ENCODE assay signal across 8 cellular contexts in the genomic region with DNA sequence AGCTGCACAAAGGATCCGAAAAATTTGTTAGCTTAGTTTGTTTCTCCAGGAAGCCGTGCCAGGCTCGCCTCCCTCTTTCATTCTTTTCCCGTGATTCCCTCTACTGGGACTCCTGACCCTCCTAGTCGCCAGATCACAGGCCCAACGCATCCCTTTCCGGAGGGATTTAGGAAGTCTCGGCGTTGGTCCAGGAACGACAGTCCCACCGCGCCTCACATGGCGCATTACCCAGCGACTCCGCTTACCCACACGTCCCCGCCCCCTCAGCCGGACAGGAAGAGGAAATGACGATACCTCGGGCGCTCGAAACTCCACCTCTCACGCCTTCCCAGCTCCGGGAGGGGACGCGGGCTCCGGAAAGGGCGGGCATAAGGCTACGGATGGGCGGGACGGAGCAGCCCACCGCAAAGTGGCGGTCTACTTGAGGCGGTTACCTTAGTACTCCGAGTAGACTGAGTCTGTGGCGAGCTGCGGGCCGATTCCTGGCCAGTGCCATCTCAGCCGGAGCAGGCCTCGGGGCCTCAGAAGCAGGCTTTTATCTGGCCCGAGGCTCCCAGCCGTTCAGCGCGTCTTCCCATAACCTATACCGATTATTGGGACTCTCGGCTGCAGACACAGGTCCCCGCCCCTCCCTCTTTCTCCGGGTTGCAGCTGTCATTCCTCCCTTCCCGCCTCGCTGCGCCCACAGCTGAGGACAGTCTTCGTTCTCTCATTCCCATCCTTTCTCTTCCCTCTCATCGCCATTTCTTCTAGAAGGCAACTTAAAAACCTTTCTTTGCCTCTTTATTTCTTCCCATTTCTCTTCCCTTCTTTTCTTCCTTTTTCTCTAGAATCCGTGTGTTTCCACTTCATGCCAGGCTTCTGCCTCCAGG. TPM values are rescaled to one million over a fixed set of nuclear protein-coding genes. Genes with fewer than 3 reads are reported as not detected.
DNase-seq lines count a peak whose midpoint lies in the region; ATAC-seq and TF ChIP-seq lines count a peak whose summit lies in the region.

TSS of gene CCDC15 (plus strand) at position 450 of the 872 bp plus-strand sequence. CDS start 531 bp downstream, outside the sequence.

- H3K4me1 ChIP-seq in endodermal cell (ENCODE audit: control insufficient read depth, insufficient read depth, low read length) (no peaks in the 10 kb centered on the region), mesenchymal stem cell (ENCODE audit: control insufficient read depth, insufficient read depth, low read depth, low read length) (peaks cover 2% of the 10 kb centered on the region)

- H3K9ac ChIP-seq in endodermal cell (ENCODE audit: extremely low read depth, low read length, poor library complexity, severe bottlenecking): peak within 1 kb of the TSS; percentile 11
- peak within 1 kb of the TSS; percentile 97 for H3K9ac ChIP-seq in mesenchymal stem cell (ENCODE audit: low read length)

- DNase-seq in CMK (ENCODE audit: low read depth) (peak; percentile 95), HS-27A (ENCODE audit: low read depth) (peak; percentile 70), NK-92 (lab: John Stamatoyannopoulos, UW; ENCODE audit: unreplicated experiment) (peak; percentile 57), endodermal cell (peak; percentile 99), mesenchymal stem cell (peak; percentile 97)
- peak; percentile 92 to 95 for DNase-seq in activated CD8-positive, alpha-beta memory T cell treated with anti-CD3 and anti-CD28 coated beads for 4 hours (ENCODE audit: low read depth in 2 of 2)
- DNase-seq in stimulated activated CD8-positive, alpha-beta memory T cell treated with anti-CD3 and anti-CD28 coated beads, Interleukin-12 subunit alpha, Interleukin-12 subunit beta, amount 100 ng/mL, for 4 hours (ENCODE audit: low read depth): peak; percentile 90

- H3K4ac ChIP-seq in mesenchymal stem cell (ENCODE audit: low read depth in 1 of 2, low read length in 2 of 2): peak within 1 kb of the TSS; percentile 60 to 65

- H3K4me3 ChIP-seq in endodermal cell (ENCODE audit: low read length): peak within 1 kb of the TSS; percentile 79
- H3K4me3 ChIP-seq in mesenchymal stem cell (ENCODE audit: insufficient read depth in 1 of 2, low read depth in 1 of 2, low read length in 2 of 2): peak within 1 kb of the TSS; percentile 87 to 96

- TF ChIP-seq CTCF in endodermal cell (conservative IDR thresholded peaks at IDR 0.05): no peak

- no peak within 1 kb of the TSS for H2AK5ac ChIP-seq in mesenchymal stem cell (ENCODE audit: low read length, severe bottlenecking)

- H3K27ac ChIP-seq in endodermal cell (ENCODE audit: low read depth, low read length): peak within 1 kb of the TSS; percentile 74
- peak within 1 kb of the TSS; percentile 88 for H3K27ac ChIP-seq in mesenchymal stem cell (ENCODE audit: low read length, poor library complexity, severe bottlenecking)

- H3K27me3 ChIP-seq in endodermal cell (ENCODE audit: control insufficient read depth, insufficient read depth, low read length, poor library complexity, severe bottlenecking) (peaks cover 19% of the 10 kb centered on the region), mesenchymal stem cell (ENCODE audit: control insufficient read depth in 1 of 2, insufficient read depth in 1 of 2, low read length in 2 of 2) (no peaks in the 10 kb centered on the region)

- H3K36me3 ChIP-seq in endodermal cell (ENCODE audit: control insufficient read depth, insufficient read depth, low read length) (no peaks in the 10 kb centered on the region), mesenchymal stem cell (ENCODE audit: control insufficient read depth in 1 of 2, insufficient read depth in 2 of 2, low read depth in 1 of 2, low read length in 2 of 2) (no peaks in the 10 kb centered on the region)

- ATAC-seq in GM19468 (IDR thresholded peaks at IDR 0.05; ENCODE audit: extremely low read depth, unreplicated experiment): peak; percentile 95

- H3K9me3 Mint-ChIP-seq in endodermal cell: no peaks in the 10 kb centered on the region

- no peak within 1 kb of the TSS for H3K27ac Mint-ChIP-seq in endodermal cell

- no peak within 1 kb of the TSS for H2BK12ac ChIP-seq in mesenchymal stem cell (ENCODE audit: low read length in 2 of 2)

- peak within 1 kb of the TSS in 1 of 2 experiments; percentile 57 for H3K23ac ChIP-seq in mesenchymal stem cell (ENCODE audit: low read length in 2 of 2)

- WGBS in endodermal cell (ENCODE audit: insufficient coverage in 1 of 2, insufficient read length in 1 of 2), 2 experiments: 0 to 1% methylated on average over 34 to 54 of the region's 54 CpGs
- WGBS in mesenchymal stem cell: under 1% methylated on average over 52 of the region's 54 CpGs

- H2AFZ ChIP-seq in mesenchymal stem cell (ENCODE audit: low read depth, low read length): peak within 1 kb of the TSS; percentile 92

- H2BK5ac ChIP-seq in mesenchymal stem cell (ENCODE audit: low read depth, low read length, poor library complexity, severe bottlenecking): peak within 1 kb of the TSS; percentile 24

- H2BK120ac ChIP-seq in mesenchymal stem cell (ENCODE audit: low read depth, low read length): no peak within 1 kb of the TSS

- H3K4me1 Mint-ChIP-seq in endodermal cell: no peaks in the 10 kb centered on the region

- no peak within 1 kb of the TSS for H4K91ac ChIP-seq in mesenchymal stem cell (ENCODE audit: low read length)

- H2BK15ac ChIP-seq in mesenchymal stem cell (ENCODE audit: low read depth, poor library complexity, severe bottlenecking): no peak within 1 kb of the TSS

- H3K4me3 Mint-ChIP-seq in endodermal cell: no peak within 1 kb of the TSS

- peak within 1 kb of the TSS; percentile 78 for H3K4me2 ChIP-seq in mesenchymal stem cell (ENCODE audit: low read length, poor library complexity, severe bottlenecking)

- peaks cover 9% of the 10 kb centered on the region for H3K27me3 Mint-ChIP-seq in endodermal cell (ENCODE audit: insufficient read depth)

- peak within 1 kb of the TSS; percentile 95 for H4K8ac ChIP-seq in mesenchymal stem cell (ENCODE audit: low read length)

- no peaks in the 10 kb centered on the region for H3K36me3 Mint-ChIP-seq in endodermal cell (ENCODE audit: low read depth)

- H3K79me1 ChIP-seq in mesenchymal stem cell (replicated peaks; ENCODE audit: low read length, poor library complexity, severe bottlenecking): no peaks in the 10 kb centered on the region

- H3K9me3 ChIP-seq in endodermal cell (ENCODE audit: control insufficient read depth, low read length) (no peaks in the 10 kb centered on the region), mesenchymal stem cell (ENCODE audit: control insufficient read depth, low read length) (peaks cover 2% of the 10 kb centered on the region)

- H3K18ac ChIP-seq in mesenchymal stem cell (ENCODE audit: low read depth in 1 of 2, low read length in 2 of 2): peak within 1 kb of the TSS; percentile 61 to 99

- H3K14ac ChIP-seq in mesenchymal stem cell (ENCODE audit: low read length in 2 of 2): peak within 1 kb of the TSS in 1 of 2 experiments; percentile 19

RNA-seq across cellular contexts. Expression of gene CCDC15, which starts in this region (rescaled TPM):
- 1 to 10 TPM; 3.3 TPM for total RNA-seq in endodermal cell
- 5.3 TPM for polyA plus RNA-seq in endodermal cell (2013, experiment 1 of 2)
- polyA plus RNA-seq in endodermal cell (2013, experiment 2 of 2): 5.1 TPM
- 0.66 TPM for polyA plus RNA-seq in mesenchymal stem cell (2013, experiment 1 of 2)
- polyA plus RNA-seq in mesenchymal stem cell (2013, experiment 2 of 2): 0.60 TPM

Comparison
In these comparisons a context has a peak if more than half of its experiments do, and no peak if none do; other contexts are left out.
1. Peak in every context shown above with its lines: DNase-seq, ATAC-seq, H3K4me3 ChIP-seq and H3K27ac ChIP-seq.